ENCODE assay signal across 13 cellular contexts in the genomic region with DNA sequence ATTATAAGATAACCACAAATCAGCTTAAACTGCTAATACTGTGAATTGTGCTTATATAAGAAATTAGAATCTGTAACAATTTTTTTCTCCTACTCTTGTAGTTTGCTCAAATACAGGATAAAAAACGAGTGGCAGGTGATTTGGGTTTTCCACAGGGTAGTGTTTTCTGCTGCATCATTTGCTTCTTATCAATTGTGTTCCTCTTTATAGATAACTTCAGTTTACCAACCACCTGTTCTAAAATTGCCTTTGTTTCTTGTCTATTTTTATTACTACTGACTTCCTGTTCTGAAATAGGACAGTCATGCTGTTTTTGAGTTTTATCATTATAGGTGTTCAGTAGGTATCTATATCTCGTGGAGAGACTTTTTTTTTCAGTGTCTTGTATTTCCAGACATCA. TPM values are rescaled to one million over a fixed set of nuclear protein-coding genes. Genes with fewer than 3 reads are reported as not detected.
DNase-seq lines count a peak whose midpoint lies in the region; ATAC-seq, FAIRE-seq and TF ChIP-seq lines count a peak whose summit lies in the region.
"Had no signal": no experiment of that assay in that cellular context is flagged by ENCODE, and none has a peak within 500 bp of the region (broad histone marks: within the 10 kb centered on the region; RNA-seq: fewer than 3 reads in every experiment).

No MANE protein-coding gene starts in this region.

- FAIRE-seq in GM12892 (lab: Jason Lieb, UNC) (peak; percentile 85), GM19239 (lab: Jason Lieb, UNC) (peak; percentile 83), urothelium cell line (lab: Jason Lieb, UNC) (no peak)

- peak; percentile 53 for ATAC-seq in HG02798 (IDR thresholded peaks at IDR 0.05; ENCODE audit: poor library complexity, unreplicated experiment)
- ATAC-seq in activated T-cell treated with anti-CD3 and anti-CD28 coated beads, Interleukin-2, amount 50 U/mL, for 4 hours: no peak
- ATAC-seq: left colon had no signal

- H3K9me3 Mint-ChIP-seq in activated naive CD4-positive, alpha-beta T cell treated with anti-CD3 and anti-CD28 coated beads for 36 hours: no peaks in the 10 kb centered on the region
- no peaks in the 10 kb centered on the region for H3K9me3 Mint-ChIP-seq in activated T-cell treated with anti-CD3 and anti-CD28 coated beads, Interleukin-2, amount 50 U/mL, for 4 hours
- H3K9me3 Mint-ChIP-seq: activated T-helper 1 cell treated with anti-CD3 and anti-CD28 coated beads, Interleukin-12 subunit alpha, Interleukin-12 subunit beta, Interleukin-2, Interleukin-4 antibody, amounts not matched to agents 30 ng/mL and 10 ng/mL and 1 ng/mL, durations not matched to agents 14 hours and 24 hours and 36 hours had no signal

- no peak for TF ChIP-seq POLR2A in GM12892 (IDR thresholded peaks at IDR 0.05; ENCODE audit: low read depth, low read length)

- H3K27ac Mint-ChIP-seq in activated naive CD4-positive, alpha-beta T cell treated with anti-CD3 and anti-CD28 coated beads for 36 hours: no peak overlapping the region
- H3K27ac Mint-ChIP-seq: activated T-helper 1 cell treated with anti-CD3 and anti-CD28 coated beads, Interleukin-12 subunit alpha, Interleukin-12 subunit beta, Interleukin-2, Interleukin-4 antibody, amounts not matched to agents 30 ng/mL and 10 ng/mL and 1 ng/mL, durations not matched to agents 14 hours and 24 hours and 36 hours had no signal

- no peak overlapping the region for H3K4me3 Mint-ChIP-seq in activated naive CD4-positive, alpha-beta T cell treated with anti-CD3 and anti-CD28 coated beads for 36 hours
- H3K4me3 Mint-ChIP-seq in activated T-cell treated with anti-CD3 and anti-CD28 coated beads, Interleukin-2, amount 50 U/mL, for 4 hours: no peak overlapping the region
- H3K4me3 Mint-ChIP-seq: activated T-helper 1 cell treated with anti-CD3 and anti-CD28 coated beads, Interleukin-12 subunit alpha, Interleukin-12 subunit beta, Interleukin-2, Interleukin-4 antibody, amounts not matched to agents 30 ng/mL and 10 ng/mL and 1 ng/mL, durations not matched to agents 14 hours and 24 hours and 36 hours had no signal

- no peak for DNase-seq in GM12892 (ENCODE audit: insufficient read length)
- no peak for DNase-seq in GM19239 (ENCODE audit: insufficient read length, low spot score)
- peak; percentile 43 for DNase-seq in OCI-M1 (lab: John Stamatoyannopoulos, UW)
- DNase-seq in activated naive CD4-positive, alpha-beta T cell treated with anti-CD3 and anti-CD28 coated beads for 36 hours: no peak
- no peak for DNase-seq in cerebellar cortex (ENCODE audit: low spot score)
- no peak for DNase-seq in urothelium cell line (ENCODE audit: low spot score)
- DNase-seq in activated T-cell treated with anti-CD3 and anti-CD28 coated beads, Interleukin-2, amount 50 U/mL, for 4 hours: no peak
- DNase-seq: NCI-H345; ovary; stimulated activated naive CD4-positive, alpha-beta T cell had no signal

- H3K4me1 Mint-ChIP-seq in activated naive CD4-positive, alpha-beta T cell treated with anti-CD3 and anti-CD28 coated beads for 36 hours (ENCODE audit: low read depth): peaks cover 65% of the 10 kb centered on the region
- H3K4me1 Mint-ChIP-seq in activated T-cell treated with anti-CD3 and anti-CD28 coated beads, Interleukin-2, amount 50 U/mL, for 4 hours (ENCODE audit: low read depth): peaks cover 74% of the 10 kb centered on the region

- intact Hi-C loops in activated naive CD4-positive, alpha-beta T cell treated with anti-CD3 and anti-CD28 coated beads for 36 hours (cut with micrococcal nuclease): no loop called here

- H3K27me3 Mint-ChIP-seq in activated naive CD4-positive, alpha-beta T cell treated with anti-CD3 and anti-CD28 coated beads for 36 hours (ENCODE audit: low read depth): no peaks in the 10 kb centered on the region
- no peaks in the 10 kb centered on the region for H3K27me3 Mint-ChIP-seq in activated T-cell treated with anti-CD3 and anti-CD28 coated beads, Interleukin-2, amount 50 U/mL, for 4 hours (ENCODE audit: low read depth)

- peaks cover 10% of the 10 kb centered on the region for H3K36me3 Mint-ChIP-seq in activated naive CD4-positive, alpha-beta T cell treated with anti-CD3 and anti-CD28 coated beads for 36 hours (ENCODE audit: low read depth)
- H3K36me3 Mint-ChIP-seq in activated T-cell treated with anti-CD3 and anti-CD28 coated beads, Interleukin-2, amount 50 U/mL, for 4 hours (ENCODE audit: insufficient read depth): peaks cover 33% of the 10 kb centered on the region

- CTCF ChIA-PET in activated naive CD4-positive, alpha-beta T cell treated with anti-CD3 and anti-CD28 coated beads for 36 hours (lab: Charles Lee): no interaction called here

RNA-seq across cellular contexts. Expression of a gene that starts 56.9 kb away (rescaled TPM):
- polyA plus RNA-seq in GM12892 (2012; ENCODE audit: missing spikeins): 15.7 TPM
- total RNA-seq in activated naive CD4-positive, alpha-beta T cell treated with anti-CD3 and anti-CD28 coated beads for 36 hours: 10 to 100 TPM; 21.0 to 21.6 TPM
- total RNA-seq in activated T-cell treated with anti-CD3 and anti-CD28 coated beads, Interleukin-2, amount 50 U/mL, for 4 hours: 10 to 100 TPM; 38.2 to 42.1 (median 41.0) TPM
